13 cellular contexts compared by ENCODE assay signal in the genomic region with DNA sequence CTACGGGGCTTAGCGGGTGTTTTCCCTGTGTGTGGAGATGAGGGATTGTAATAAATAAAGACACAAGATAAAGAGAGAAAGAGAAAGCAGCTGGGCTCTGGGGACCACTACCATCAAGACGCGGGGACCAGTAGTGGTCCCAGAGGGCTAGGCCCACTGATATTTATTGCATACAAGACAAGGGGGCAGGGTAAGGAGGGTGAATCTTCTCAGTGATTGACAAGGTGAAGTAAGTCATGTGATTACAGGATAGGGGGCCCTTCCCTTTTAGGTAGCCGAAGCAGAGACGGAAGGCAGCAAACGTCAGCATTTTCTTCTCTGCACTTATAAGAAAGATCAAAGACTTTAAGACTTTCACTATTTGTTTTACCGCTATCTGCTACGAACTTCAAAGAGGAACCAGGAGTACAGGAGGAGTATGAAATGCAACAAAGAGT. TPM values are rescaled to one million over a fixed set of nuclear protein-coding genes. Genes with fewer than 3 reads are reported as not detected.
DNase-seq lines count a peak whose midpoint lies in the region; ATAC-seq and TF ChIP-seq lines count a peak whose summit lies in the region.
"Had no signal": no experiment of that assay in that cellular context is flagged by ENCODE, and none has a peak within 500 bp of the region (broad histone marks: within the 10 kb centered on the region; RNA-seq: fewer than 3 reads in every experiment).

No MANE protein-coding gene starts in this region.

- no peaks in the 10 kb centered on the region for H3K27me3 Mint-ChIP-seq in CD8-positive, alpha-beta T cell (ENCODE audit: low read depth)
- peaks cover 3% of the 10 kb centered on the region for H3K27me3 Mint-ChIP-seq in memory B cell

- DNase-seq in CD8-positive, alpha-beta T cell: peak in 2 of 7 experiments; percentile 43 to 64
- DNase-seq in HEK293T (ENCODE audit: extremely low spot score): no peak
- DNase-seq in activated CD8-positive, alpha-beta memory T cell treated with anti-CD3 and anti-CD28 coated beads, Interleukin-2, amount 50 U/mL, for 48 hours: peak; percentile 53
- peak in 1 of 2 donors; percentile 28 for DNase-seq in memory B cell (ENCODE audit: low spot score in 2 of 2)
- DNase-seq in NCI-H1694 (lab: John Stamatoyannopoulos, UW): no peak
- no peak for DNase-seq in nucleus accumbens (lab: John Stamatoyannopoulos, UW)
- DNase-seq in NCI-H187 treated with DMSO at 0.1 percent for 48 hours (lab: John Stamatoyannopoulos, UW): no peak
- DNase-seq: KBM-7 had no signal

- no peaks in the 10 kb centered on the region for H3K9me3 ChIP-seq in CD8-positive, alpha-beta T cell (ENCODE audit: low read length)
- H3K9me3 ChIP-seq: sigmoid colon, SJSA1 had no signal

- no peaks in the 10 kb centered on the region for H3K36me3 ChIP-seq in CD8-positive, alpha-beta T cell (ENCODE audit: insufficient read depth, low read length)
- H3K36me3 ChIP-seq: sigmoid colon, SJSA1 had no signal

- ATAC-seq in CD8-positive, alpha-beta T cell: peak; percentile 49
- ATAC-seq in memory B cell (ENCODE audit: low read depth) (peak; percentile 70), GM19395 (IDR thresholded peaks at IDR 0.05; ENCODE audit: unreplicated experiment) (no peak)

- peaks cover 9% of the 10 kb centered on the region for H3K4me1 ChIP-seq in CD8-positive, alpha-beta T cell (ENCODE audit: insufficient read depth, low read length)

- H3K4me3 ChIP-seq in CD8-positive, alpha-beta T cell (ENCODE audit: low read depth, low read length): no peak overlapping the region
- H3K4me3 ChIP-seq: sigmoid colon, SJSA1 had no signal

- H3K27ac Mint-ChIP-seq in CD8-positive, alpha-beta T cell: peak overlapping the region; percentile 83
- H3K27ac Mint-ChIP-seq in memory B cell: peak overlapping the region; percentile 48

- H3K27ac ChIP-seq in CD8-positive, alpha-beta T cell (ENCODE audit: low read depth, low read length): no peak overlapping the region
- H3K27ac ChIP-seq: sigmoid colon, SJSA1 had no signal

- peaks cover 5% of the 10 kb centered on the region for H3K36me3 Mint-ChIP-seq in CD8-positive, alpha-beta T cell
- no peaks in the 10 kb centered on the region for H3K36me3 Mint-ChIP-seq in memory B cell

- POLR2A ChIA-PET in CD8-positive, alpha-beta T cell (lab: Charles Lee): no interaction called here
- POLR2A ChIA-PET in HEK293T (lab: Yijun Ruan, JAX): no interaction called here

- peaks cover 12% of the 10 kb centered on the region for H3K4me1 Mint-ChIP-seq in CD8-positive, alpha-beta T cell (ENCODE audit: low read depth)
- H3K4me1 Mint-ChIP-seq in memory B cell: peaks cover 8% of the 10 kb centered on the region

- intact Hi-C loops in CD8-positive, alpha-beta T cell (cut with DNase I, micrococcal nuclease): no loop called here

- no peaks in the 10 kb centered on the region for H3K27me3 ChIP-seq in CD8-positive, alpha-beta T cell (ENCODE audit: insufficient read depth, low read length)

- H3K4me3 Mint-ChIP-seq in CD8-positive, alpha-beta T cell: peak overlapping the region; percentile 57
- peak overlapping the region; percentile 69 for H3K4me3 Mint-ChIP-seq in memory B cell

- CTCF ChIA-PET in CD8-positive, alpha-beta T cell (lab: Charles Lee): no interaction called here
- CTCF ChIA-PET in HEK293T (lab: Yijun Ruan, JAX): no interaction called here

- H3K9me3 Mint-ChIP-seq in CD8-positive, alpha-beta T cell: no peaks in the 10 kb centered on the region
- H3K9me3 Mint-ChIP-seq in memory B cell: no peaks in the 10 kb centered on the region

- TF ChIP-seq CTCF in CD8-positive, alpha-beta T cell (IDR thresholded peaks at IDR 0.05): no peak

TF ChIP-seq in HEK293T, 16 proteins besides CTCF, POLR2A, EP300 and RAD21:
- TF ChIP-seq FOXM1 (IDR thresholded peaks at IDR 0.05; ENCODE audit: borderline replicate concordance): no peak
- TF ChIP-seq PKNOX1 (IDR thresholded peaks at IDR 0.05): peak; percentile 39; the same call in 1 of the 2 replicates

RNA-seq across cellular contexts. Expression of gene GAL3ST2, which starts 4.5 kb away (rescaled TPM):
- 1 to 10 TPM in 1 of 2 experiments, under 1 TPM in 1; 0.81 to 1.1 TPM for total RNA-seq in CD8-positive, alpha-beta T cell
- total RNA-seq: left ventricle myocardium superior, SJSA1 had no signal

RNA-seq across cellular contexts. Expression of gene NEU4, which starts 36.9 kb away (rescaled TPM):
- total RNA-seq in CD8-positive, alpha-beta T cell: 1 to 10 TPM; 2.9 to 3.0 TPM
- total RNA-seq: activated CD8-positive, alpha-beta memory T cell treated with anti-CD3 and anti-CD28 coated beads for 36 hours; SJSA1 had no signal

RNA-seq across cellular contexts. Expression of gene D2HGDH, which starts 37.7 kb away (rescaled TPM):
- 10 to 100 TPM; 41.6 to 46.4 TPM for total RNA-seq in CD8-positive, alpha-beta T cell
